ENCODE assay signal across 1 cellular context in the genomic region with DNA sequence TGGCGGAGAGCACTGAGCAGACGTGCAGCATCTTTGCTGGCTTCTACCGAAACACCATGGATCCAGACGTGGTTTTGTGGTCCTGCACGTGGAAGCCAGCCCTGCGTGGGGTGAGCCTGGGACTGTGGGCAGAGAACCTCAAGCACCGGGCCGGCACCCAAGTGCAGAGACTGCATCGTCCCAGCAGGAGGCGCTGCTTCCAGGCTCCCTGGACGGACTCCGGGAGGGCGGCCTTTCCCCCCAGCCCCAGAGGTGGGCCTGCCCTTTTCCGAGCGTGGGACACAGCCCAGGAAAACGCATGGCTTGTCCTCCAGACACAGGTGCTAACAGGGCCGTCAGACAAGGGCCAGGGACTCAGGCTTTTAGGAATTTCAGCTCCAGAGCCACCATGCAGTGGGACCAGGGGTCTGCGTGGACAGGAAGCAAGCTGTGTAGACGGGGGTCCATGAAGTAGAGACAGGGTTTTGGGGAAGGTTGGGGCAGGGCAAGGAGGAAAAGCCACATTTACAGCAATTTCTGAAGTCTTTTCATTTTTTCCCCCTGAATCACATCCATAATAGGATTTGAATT.
TF ChIP-seq lines count a peak whose summit lies in the region.

No MANE protein-coding gene starts in this region.

TF ChIP-seq in A549, 52 proteins besides CTCF, POLR2A, EP300 and RAD21 (continued from another document):
- TF ChIP-seq, protein P1, sequence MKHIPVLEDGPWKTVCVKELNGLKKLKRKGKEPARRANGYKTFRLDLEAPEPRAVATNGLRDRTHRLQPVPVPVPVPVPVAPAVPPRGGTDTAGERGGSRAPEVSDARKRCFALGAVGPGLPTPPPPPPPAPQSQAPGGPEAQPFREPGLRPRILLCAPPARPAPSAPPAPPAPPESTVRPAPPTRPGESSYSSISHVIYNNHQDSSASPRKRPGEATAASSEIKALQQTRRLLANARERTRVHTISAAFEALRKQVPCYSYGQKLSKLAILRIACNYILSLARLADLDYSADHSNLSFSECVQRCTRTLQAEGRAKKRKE (CRISPR knock-in tag; IDR thresholded peaks at IDR 0.05; ENCODE audit: low read depth) = no peak
